ENCODE assay signal across 1 cellular context in genomic region chr14:96797188-96797942, GRCh38.
TF ChIP-seq lines count a peak whose summit lies in the region.

A gene with protein sequence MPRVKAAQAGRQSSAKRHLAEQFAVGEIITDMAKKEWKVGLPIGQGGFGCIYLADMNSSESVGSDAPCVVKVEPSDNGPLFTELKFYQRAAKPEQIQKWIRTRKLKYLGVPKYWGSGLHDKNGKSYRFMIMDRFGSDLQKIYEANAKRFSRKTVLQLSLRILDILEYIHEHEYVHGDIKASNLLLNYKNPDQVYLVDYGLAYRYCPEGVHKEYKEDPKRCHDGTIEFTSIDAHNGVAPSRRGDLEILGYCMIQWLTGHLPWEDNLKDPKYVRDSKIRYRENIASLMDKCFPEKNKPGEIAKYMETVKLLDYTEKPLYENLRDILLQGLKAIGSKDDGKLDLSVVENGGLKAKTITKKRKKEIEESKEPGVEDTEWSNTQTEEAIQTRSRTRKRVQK (plus strand): TSS chr14:96797382. CDS start chr14:96833472, 36,090 bp downstream.

TF ChIP-seq in K562, 482 proteins besides CTCF, POLR2A, EP300 and RAD21 (continued from another document and continues in another):
- TF ChIP-seq, protein P1, sequence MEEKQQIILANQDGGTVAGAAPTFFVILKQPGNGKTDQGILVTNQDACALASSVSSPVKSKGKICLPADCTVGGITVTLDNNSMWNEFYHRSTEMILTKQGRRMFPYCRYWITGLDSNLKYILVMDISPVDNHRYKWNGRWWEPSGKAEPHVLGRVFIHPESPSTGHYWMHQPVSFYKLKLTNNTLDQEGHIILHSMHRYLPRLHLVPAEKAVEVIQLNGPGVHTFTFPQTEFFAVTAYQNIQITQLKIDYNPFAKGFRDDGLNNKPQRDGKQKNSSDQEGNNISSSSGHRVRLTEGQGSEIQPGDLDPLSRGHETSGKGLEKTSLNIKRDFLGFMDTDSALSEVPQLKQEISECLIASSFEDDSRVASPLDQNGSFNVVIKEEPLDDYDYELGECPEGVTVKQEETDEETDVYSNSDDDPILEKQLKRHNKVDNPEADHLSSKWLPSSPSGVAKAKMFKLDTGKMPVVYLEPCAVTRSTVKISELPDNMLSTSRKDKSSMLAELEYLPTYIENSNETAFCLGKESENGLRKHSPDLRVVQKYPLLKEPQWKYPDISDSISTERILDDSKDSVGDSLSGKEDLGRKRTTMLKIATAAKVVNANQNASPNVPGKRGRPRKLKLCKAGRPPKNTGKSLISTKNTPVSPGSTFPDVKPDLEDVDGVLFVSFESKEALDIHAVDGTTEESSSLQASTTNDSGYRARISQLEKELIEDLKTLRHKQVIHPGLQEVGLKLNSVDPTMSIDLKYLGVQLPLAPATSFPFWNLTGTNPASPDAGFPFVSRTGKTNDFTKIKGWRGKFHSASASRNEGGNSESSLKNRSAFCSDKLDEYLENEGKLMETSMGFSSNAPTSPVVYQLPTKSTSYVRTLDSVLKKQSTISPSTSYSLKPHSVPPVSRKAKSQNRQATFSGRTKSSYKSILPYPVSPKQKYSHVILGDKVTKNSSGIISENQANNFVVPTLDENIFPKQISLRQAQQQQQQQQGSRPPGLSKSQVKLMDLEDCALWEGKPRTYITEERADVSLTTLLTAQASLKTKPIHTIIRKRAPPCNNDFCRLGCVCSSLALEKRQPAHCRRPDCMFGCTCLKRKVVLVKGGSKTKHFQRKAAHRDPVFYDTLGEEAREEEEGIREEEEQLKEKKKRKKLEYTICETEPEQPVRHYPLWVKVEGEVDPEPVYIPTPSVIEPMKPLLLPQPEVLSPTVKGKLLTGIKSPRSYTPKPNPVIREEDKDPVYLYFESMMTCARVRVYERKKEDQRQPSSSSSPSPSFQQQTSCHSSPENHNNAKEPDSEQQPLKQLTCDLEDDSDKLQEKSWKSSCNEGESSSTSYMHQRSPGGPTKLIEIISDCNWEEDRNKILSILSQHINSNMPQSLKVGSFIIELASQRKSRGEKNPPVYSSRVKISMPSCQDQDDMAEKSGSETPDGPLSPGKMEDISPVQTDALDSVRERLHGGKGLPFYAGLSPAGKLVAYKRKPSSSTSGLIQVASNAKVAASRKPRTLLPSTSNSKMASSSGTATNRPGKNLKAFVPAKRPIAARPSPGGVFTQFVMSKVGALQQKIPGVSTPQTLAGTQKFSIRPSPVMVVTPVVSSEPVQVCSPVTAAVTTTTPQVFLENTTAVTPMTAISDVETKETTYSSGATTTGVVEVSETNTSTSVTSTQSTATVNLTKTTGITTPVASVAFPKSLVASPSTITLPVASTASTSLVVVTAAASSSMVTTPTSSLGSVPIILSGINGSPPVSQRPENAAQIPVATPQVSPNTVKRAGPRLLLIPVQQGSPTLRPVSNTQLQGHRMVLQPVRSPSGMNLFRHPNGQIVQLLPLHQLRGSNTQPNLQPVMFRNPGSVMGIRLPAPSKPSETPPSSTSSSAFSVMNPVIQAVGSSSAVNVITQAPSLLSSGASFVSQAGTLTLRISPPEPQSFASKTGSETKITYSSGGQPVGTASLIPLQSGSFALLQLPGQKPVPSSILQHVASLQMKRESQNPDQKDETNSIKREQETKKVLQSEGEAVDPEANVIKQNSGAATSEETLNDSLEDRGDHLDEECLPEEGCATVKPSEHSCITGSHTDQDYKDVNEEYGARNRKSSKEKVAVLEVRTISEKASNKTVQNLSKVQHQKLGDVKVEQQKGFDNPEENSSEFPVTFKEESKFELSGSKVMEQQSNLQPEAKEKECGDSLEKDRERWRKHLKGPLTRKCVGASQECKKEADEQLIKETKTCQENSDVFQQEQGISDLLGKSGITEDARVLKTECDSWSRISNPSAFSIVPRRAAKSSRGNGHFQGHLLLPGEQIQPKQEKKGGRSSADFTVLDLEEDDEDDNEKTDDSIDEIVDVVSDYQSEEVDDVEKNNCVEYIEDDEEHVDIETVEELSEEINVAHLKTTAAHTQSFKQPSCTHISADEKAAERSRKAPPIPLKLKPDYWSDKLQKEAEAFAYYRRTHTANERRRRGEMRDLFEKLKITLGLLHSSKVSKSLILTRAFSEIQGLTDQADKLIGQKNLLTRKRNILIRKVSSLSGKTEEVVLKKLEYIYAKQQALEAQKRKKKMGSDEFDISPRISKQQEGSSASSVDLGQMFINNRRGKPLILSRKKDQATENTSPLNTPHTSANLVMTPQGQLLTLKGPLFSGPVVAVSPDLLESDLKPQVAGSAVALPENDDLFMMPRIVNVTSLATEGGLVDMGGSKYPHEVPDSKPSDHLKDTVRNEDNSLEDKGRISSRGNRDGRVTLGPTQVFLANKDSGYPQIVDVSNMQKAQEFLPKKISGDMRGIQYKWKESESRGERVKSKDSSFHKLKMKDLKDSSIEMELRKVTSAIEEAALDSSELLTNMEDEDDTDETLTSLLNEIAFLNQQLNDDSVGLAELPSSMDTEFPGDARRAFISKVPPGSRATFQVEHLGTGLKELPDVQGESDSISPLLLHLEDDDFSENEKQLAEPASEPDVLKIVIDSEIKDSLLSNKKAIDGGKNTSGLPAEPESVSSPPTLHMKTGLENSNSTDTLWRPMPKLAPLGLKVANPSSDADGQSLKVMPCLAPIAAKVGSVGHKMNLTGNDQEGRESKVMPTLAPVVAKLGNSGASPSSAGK (IDR thresholded peaks at IDR 0.05): peak; percentile 71
- TF ChIP-seq RREB1 (CRISPR knock-in tag; IDR thresholded peaks at IDR 0.05) (no peak), SRSF1 (IDR thresholded peaks at IDR 0.05; ENCODE audit: low read depth, low read length) (no peak), RBM14 (IDR thresholded peaks at IDR 0.05; ENCODE audit: borderline replicate concordance, insufficient read depth, low read depth, low read length) (no peak), KAT7 (CRISPR knock-in tag; IDR thresholded peaks at IDR 0.05; ENCODE audit: borderline replicate concordance) (no peak), SMAD2 (IDR thresholded peaks at IDR 0.05; ENCODE audit: low read depth, low read length) (no peak), ZNF384 (IDR thresholded peaks at IDR 0.05; ENCODE audit: low read depth, low read length) (no peak), LCOR (CRISPR knock-in tag; IDR thresholded peaks at IDR 0.05) (no peak), THAP7 (CRISPR knock-in tag; IDR thresholded peaks at IDR 0.05) (no peak), PTBP1 (IDR thresholded peaks at IDR 0.05; ENCODE audit: low read depth, low read length) (no peak), CC2D1A (IDR thresholded peaks at IDR 0.05) (no peak), HEY1 (CRISPR knock-in tag; IDR thresholded peaks at IDR 0.05; ENCODE audit: borderline replicate concordance) (no peak), TCF15 (CRISPR knock-in tag; IDR thresholded peaks at IDR 0.05) (no peak), NRF1 (conservative IDR thresholded peaks at IDR 0.05 in 1 of 2, IDR thresholded peaks at IDR 0.05 in 1 of 2) (peak; percentile 71 to 73), KDM4B (IDR thresholded peaks at IDR 0.05; ENCODE audit: borderline replicate concordance in 2 of 2, low read depth in 1 of 2) (no peak)
- TF ChIP-seq, protein P2, sequence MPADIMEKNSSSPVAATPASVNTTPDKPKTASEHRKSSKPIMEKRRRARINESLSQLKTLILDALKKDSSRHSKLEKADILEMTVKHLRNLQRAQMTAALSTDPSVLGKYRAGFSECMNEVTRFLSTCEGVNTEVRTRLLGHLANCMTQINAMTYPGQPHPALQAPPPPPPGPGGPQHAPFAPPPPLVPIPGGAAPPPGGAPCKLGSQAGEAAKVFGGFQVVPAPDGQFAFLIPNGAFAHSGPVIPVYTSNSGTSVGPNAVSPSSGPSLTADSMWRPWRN (IDR thresholded peaks at IDR 0.05; ENCODE audit: low read depth): no peak
- TF ChIP-seq, protein P3, sequence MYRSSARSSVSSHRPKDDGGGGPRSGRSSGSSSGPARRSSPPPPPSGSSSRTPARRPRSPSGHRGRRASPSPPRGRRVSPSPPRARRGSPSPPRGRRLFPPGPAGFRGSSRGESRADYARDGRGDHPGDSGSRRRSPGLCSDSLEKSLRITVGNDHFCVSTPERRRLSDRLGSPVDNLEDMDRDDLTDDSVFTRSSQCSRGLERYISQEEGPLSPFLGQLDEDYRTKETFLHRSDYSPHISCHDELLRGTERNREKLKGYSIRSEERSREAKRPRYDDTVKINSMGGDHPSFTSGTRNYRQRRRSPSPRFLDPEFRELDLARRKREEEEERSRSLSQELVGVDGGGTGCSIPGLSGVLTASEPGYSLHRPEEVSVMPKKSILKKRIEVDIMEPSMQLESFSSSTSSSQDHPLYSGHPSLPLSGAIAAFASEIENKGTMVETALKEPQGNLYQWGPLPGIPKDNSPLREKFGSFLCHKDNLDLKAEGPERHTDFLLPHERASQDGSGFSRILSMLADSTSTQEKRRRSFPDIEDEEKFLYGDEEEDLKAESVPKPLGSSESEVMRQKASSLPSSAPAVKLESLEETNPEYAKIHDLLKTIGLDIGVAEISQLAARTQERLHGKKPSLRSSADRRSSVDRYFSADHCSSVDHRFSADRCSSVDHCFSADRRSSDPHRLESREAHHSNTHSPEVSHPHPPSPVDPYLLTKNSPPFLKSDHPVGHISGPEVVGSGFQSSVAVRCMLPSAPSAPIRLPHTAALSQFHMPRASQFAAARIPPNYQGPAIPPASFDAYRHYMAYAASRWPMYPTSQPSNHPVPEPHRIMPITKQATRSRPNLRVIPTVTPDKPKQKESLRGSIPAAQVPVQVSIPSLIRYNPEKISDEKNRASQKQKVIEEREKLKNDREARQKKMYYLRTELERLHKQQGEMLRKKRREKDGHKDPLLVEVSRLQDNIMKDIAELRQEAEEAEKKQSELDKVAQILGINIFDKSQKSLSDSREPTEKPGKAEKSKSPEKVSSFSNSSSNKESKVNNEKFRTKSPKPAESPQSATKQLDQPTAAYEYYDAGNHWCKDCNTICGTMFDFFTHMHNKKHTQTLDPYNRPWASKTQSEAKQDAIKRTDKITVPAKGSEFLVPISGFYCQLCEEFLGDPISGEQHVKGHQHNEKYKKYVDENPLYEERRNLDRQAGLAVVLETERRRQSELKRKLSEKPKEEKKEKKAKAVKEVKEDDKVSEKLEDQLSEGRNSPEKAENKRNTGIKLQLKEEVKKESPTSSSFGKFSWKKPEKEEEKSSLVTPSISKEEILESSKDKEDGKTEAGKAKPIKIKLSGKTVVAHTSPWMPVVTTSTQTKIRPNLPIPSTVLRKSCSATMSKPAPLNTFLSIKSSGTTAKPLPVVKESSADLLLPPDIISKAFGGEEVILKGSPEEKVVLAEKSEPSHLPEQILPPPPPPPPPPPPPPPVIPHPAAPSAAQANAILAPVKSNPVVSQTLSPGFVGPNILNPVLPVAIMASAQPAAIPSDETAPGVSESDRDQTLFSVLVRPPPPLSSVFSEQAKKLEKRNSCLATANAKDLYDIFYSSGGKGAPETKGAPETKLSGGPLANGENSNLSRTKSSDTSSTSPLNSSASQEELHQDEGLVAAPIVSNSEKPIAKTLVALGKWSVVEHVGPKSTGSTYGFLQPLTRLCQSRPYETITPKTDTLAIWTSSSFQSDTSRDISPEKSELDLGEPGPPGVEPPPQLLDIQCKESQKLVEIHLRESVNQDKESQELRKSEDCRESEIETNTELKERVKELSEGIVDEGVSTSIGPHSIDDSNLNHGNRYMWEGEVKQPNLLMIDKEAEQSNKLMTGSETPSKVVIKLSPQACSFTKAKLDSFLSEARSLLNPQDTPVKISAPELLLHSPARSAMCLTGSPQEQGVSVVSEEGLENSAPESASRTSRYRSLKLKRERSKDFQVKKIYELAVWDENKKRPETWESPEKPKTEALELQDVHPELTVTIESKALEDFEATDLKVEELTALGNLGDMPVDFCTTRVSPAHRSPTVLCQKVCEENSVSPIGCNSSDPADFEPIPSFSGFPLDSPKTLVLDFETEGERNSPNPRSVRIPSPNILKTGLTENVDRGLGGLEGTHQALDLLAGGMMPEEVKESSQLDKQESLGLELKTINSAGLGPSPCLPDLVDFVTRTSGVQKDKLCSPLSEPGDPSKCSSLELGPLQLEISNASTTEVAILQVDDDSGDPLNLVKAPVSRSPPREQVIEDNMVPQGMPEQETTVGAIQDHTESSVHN (IDR thresholded peaks at IDR 0.05; ENCODE audit: borderline replicate concordance in 1 of 2, low read depth in 1 of 2): no peak
